ENCODE assay signal across 17 cellular contexts in genomic region chr1:172931340-172931739, GRCh38.
DNase-seq lines count a peak whose midpoint lies in the region; ATAC-seq and TF ChIP-seq lines count a peak whose summit lies in the region.
"Had no signal": no experiment of that assay in that cellular context is flagged by ENCODE, and none has a peak within 500 bp of the region (broad histone marks: within the 10 kb centered on the region; RNA-seq: fewer than 3 reads in every experiment).

No MANE protein-coding gene starts in this region.

- H3K4me1 Mint-ChIP-seq in dendritic cell treated with granulocyte-macrophage colony-stimulating factor and Interleukin-4, amounts not matched to agents 40 ng/mL and 50 ng/mL, for 4 days (ENCODE audit: low read depth) = peaks cover 26% of the 10 kb centered on the region

- H3K27ac Mint-ChIP-seq in dendritic cell treated with granulocyte-macrophage colony-stimulating factor and Interleukin-4, amounts not matched to agents 40 ng/mL and 50 ng/mL, for 4 days = peak overlapping the region; percentile 52
- H3K27ac Mint-ChIP-seq: H9, IgD-negative memory B cell had no signal

- no CpG with 5 or more reads among the region's 1 CpG for WGBS in trophoblast cell (ENCODE audit: extremely low coverage, insufficient coverage, insufficient read length)

- H3K27me3 ChIP-seq in DND-41 (ENCODE audit: insufficient read depth, low read length, poor library complexity) (no peaks in the 10 kb centered on the region), OCI-LY3 (ENCODE audit: low read depth, low read length) (no peaks in the 10 kb centered on the region), trophoblast cell (ENCODE audit: insufficient read depth, low read length) (no peaks in the 10 kb centered on the region)
- H3K27me3 ChIP-seq: BE2C had no signal

- H3K36me3 ChIP-seq in DND-41 (ENCODE audit: insufficient read depth, low read length) (no peaks in the 10 kb centered on the region), OCI-LY3 (replicated peaks; ENCODE audit: low read depth, low read length) (no peaks in the 10 kb centered on the region), trophoblast cell (ENCODE audit: control insufficient read depth in 1 of 2, insufficient read depth in 2 of 2, low read length in 2 of 2) (no peaks in the 10 kb centered on the region)
- H3K36me3 ChIP-seq: BE2C had no signal

- H4K12ac ChIP-seq in trophoblast cell (ENCODE audit: low read depth, low read length) = no peak overlapping the region

- DNase-seq in DND-41 (no peak), trophoblast cell (no peak), NCI-H2081 treated with DMSO at 0.1 percent for 48 hours (lab: John Stamatoyannopoulos, UW) (no peak)
- DNase-seq: BE2C; CD4-positive, alpha-beta memory T cell; DMS153; DMS79 treated with DMSO at 0.1 percent for 48 hours; GDM1; GOT3; H9 had no signal

- H2BK12ac ChIP-seq in trophoblast cell (ENCODE audit: low read length) = peak overlapping the region; percentile 94

- intact Hi-C loops in dendritic cell treated with granulocyte-macrophage colony-stimulating factor and Interleukin-4, amounts not matched to agents 40 ng/mL and 50 ng/mL, for 4 days (cut with micrococcal nuclease) = no loop called here

- no peak overlapping the region for H3K4ac ChIP-seq in trophoblast cell (ENCODE audit: low read depth, low read length)

- no peak overlapping the region for H3K4me3 ChIP-seq in DND-41 (ENCODE audit: low read depth in 1 of 2, low read length in 2 of 2)
- no peak overlapping the region for H3K4me3 ChIP-seq in OCI-LY3 (ENCODE audit: low read length)
- no peak overlapping the region for H3K4me3 ChIP-seq in trophoblast cell (ENCODE audit: low read depth, low read length)

- no peak overlapping the region for H3K4me3 Mint-ChIP-seq in dendritic cell treated with granulocyte-macrophage colony-stimulating factor and Interleukin-4, amounts not matched to agents 40 ng/mL and 50 ng/mL, for 4 days
- H3K4me3 Mint-ChIP-seq: CD4-positive, alpha-beta memory T cell; H9; IgD-negative memory B cell had no signal

- H3K9me3 Mint-ChIP-seq in dendritic cell treated with granulocyte-macrophage colony-stimulating factor and Interleukin-4, amounts not matched to agents 40 ng/mL and 50 ng/mL, for 4 days = no peaks in the 10 kb centered on the region
- H3K9me3 Mint-ChIP-seq: CD4-positive, alpha-beta memory T cell; H9 had no signal

- no peak overlapping the region for H3K4me2 ChIP-seq in DND-41 (ENCODE audit: insufficient read depth, low read length)
- H3K4me2 ChIP-seq in OCI-LY3 (ENCODE audit: low read length) = peak overlapping the region; percentile 26
- no peak overlapping the region for H3K4me2 ChIP-seq in trophoblast cell (ENCODE audit: low read length)
- H3K4me2 ChIP-seq: KMS-11 had no signal

- H4K91ac ChIP-seq in trophoblast cell (ENCODE audit: low read depth, low read length) = no peak overlapping the region

- peaks cover 16% of the 10 kb centered on the region for H3K79me1 ChIP-seq in trophoblast cell (ENCODE audit: low read length)

- H2AFZ ChIP-seq in DND-41 (ENCODE audit: low read depth, low read length) (0 out of 2 replicates have a peak overlapping the region, but pooled peaks have one; percentile 44), OCI-LY3 (ENCODE audit: low read depth, low read length) (no peak overlapping the region), trophoblast cell (ENCODE audit: insufficient read depth, low read length, poor library complexity) (no peak overlapping the region)

- no peak for ATAC-seq in DND-41 (ENCODE audit: insufficient read depth, low read depth)
- no peak for ATAC-seq in HG02642 (IDR thresholded peaks at IDR 0.05; ENCODE audit: poor library complexity, unreplicated experiment)
- no peak for ATAC-seq in HG02763 (IDR thresholded peaks at IDR 0.05; ENCODE audit: unreplicated experiment)

- peaks cover 35% of the 10 kb centered on the region for H3K4me1 ChIP-seq in DND-41 (ENCODE audit: insufficient read depth, low read length)
- H3K4me1 ChIP-seq in OCI-LY3 (ENCODE audit: low read length) = peaks cover 17% of the 10 kb centered on the region
- H3K4me1 ChIP-seq in trophoblast cell (ENCODE audit: control insufficient read depth in 1 of 2, insufficient read depth in 2 of 2, low read length in 2 of 2) = peaks cover 2 to 4% of the 10 kb centered on the region in 2 experiments

- H4K20me1 ChIP-seq in DND-41 (ENCODE audit: insufficient read depth, low read length) = no peaks in the 10 kb centered on the region
- H4K20me1 ChIP-seq in OCI-LY3 (ENCODE audit: insufficient read depth, low read length) = no peaks in the 10 kb centered on the region

- no peaks in the 10 kb centered on the region for H3K9me3 ChIP-seq in DND-41 (ENCODE audit: insufficient read depth, low read length, severe bottlenecking)
- H3K9me3 ChIP-seq in OCI-LY3 (ENCODE audit: insufficient read depth, low read length) = no peaks in the 10 kb centered on the region
- no peaks in the 10 kb centered on the region for H3K9me3 ChIP-seq in trophoblast cell (ENCODE audit: insufficient read depth, low read depth, low read length)
- H3K9me3 ChIP-seq: BE2C had no signal

- no peak overlapping the region for H3K14ac ChIP-seq in trophoblast cell (ENCODE audit: low read length)

- TF ChIP-seq CTCF in DND-41 (IDR thresholded peaks at IDR 0.05; ENCODE audit: borderline replicate concordance, extremely low read depth, low read length, poor library complexity, severe bottlenecking) (no peak), OCI-LY3 (IDR thresholded peaks at IDR 0.05; ENCODE audit: low read depth, low read length) (no peak)

- H3K23ac ChIP-seq in trophoblast cell (ENCODE audit: low read length) = no peak overlapping the region

- H3K79me2 ChIP-seq in DND-41 (ENCODE audit: insufficient read depth, low read length) (no peaks in the 10 kb centered on the region), OCI-LY3 (ENCODE audit: low read length) (no peaks in the 10 kb centered on the region), trophoblast cell (ENCODE audit: control insufficient read depth, insufficient read depth, low read length, poor library complexity) (no peaks in the 10 kb centered on the region)

- H3K27me3 Mint-ChIP-seq in dendritic cell treated with granulocyte-macrophage colony-stimulating factor and Interleukin-4, amounts not matched to agents 40 ng/mL and 50 ng/mL, for 4 days = no peaks in the 10 kb centered on the region
- H3K27me3 Mint-ChIP-seq: CD4-positive, alpha-beta memory T cell; IgD-negative memory B cell had no signal

- no peak overlapping the region for H3K18ac ChIP-seq in trophoblast cell (ENCODE audit: low read length)

- H2BK5ac ChIP-seq in trophoblast cell (ENCODE audit: low read depth, low read length, poor library complexity) = no peak overlapping the region

- no peak overlapping the region for H4K8ac ChIP-seq in trophoblast cell (ENCODE audit: low read depth, low read length)

- H3K36me3 Mint-ChIP-seq in dendritic cell treated with granulocyte-macrophage colony-stimulating factor and Interleukin-4, amounts not matched to agents 40 ng/mL and 50 ng/mL, for 4 days (ENCODE audit: low read depth) = no peaks in the 10 kb centered on the region
- H3K36me3 Mint-ChIP-seq: CD4-positive, alpha-beta memory T cell had no signal

- H2BK120ac ChIP-seq in trophoblast cell (ENCODE audit: insufficient read depth, low read length, poor library complexity) = no peak overlapping the region

- H3K9ac ChIP-seq in DND-41 (ENCODE audit: low read depth, low read length) (no peak overlapping the region), OCI-LY3 (ENCODE audit: low read length) (no peak overlapping the region), trophoblast cell (ENCODE audit: low read length) (no peak overlapping the region)
- H3K9ac ChIP-seq: KMS-11 had no signal

- H2AK5ac ChIP-seq in trophoblast cell (ENCODE audit: low read length) = no peak overlapping the region

- H3K27ac ChIP-seq in DND-41 (ENCODE audit: low read length) = no peak overlapping the region
- H3K27ac ChIP-seq in OCI-LY3 (ENCODE audit: low read length) = no peak overlapping the region
- no peak overlapping the region for H3K27ac ChIP-seq in trophoblast cell (ENCODE audit: low read depth, low read length)
- H3K27ac ChIP-seq: C4-2B, KMS-11 had no signal
